1 cellular context compared by ENCODE assay signal in the genomic region with DNA sequence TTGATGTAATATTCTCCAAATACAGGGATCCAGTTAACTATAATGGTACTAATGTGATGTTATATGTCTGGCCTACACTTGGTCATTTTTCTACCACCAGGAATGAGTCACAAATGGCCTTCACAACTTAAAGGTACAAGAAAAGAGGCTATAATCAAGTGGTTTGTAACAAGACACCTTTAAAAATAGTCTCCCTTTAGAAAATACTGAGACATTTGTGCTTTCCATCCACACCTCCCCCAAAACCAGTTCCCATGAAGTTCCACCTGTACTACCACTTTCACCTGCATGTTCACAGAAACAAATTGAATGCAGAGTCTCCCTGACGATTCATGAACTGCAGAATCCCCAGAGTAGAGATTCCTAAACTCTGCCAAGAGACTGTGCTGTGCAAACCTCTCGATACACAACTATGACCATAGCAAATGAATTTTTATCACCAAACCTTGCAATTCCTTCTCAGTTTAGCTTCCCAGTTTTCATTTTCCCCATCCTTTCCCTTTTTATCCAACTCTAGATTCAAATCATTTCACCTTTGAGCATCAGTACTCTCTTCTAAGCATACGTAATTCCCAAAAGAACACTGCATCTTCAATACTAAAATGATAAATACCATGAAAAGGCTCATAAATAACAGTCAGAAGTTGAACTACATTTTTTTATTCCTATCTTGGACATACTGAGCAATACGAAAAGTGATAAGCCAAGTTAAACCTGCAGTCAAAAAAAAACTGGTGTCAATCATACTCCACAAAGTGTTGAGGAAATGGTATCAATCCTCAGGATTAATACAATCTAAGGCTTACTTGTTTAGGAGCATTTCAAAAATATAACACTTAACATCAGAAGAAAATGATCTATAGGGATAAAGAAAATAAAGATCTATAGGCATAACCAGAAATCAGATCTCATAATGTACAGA.
TF ChIP-seq lines count a peak whose summit lies in the region.

No MANE protein-coding gene starts in this region.

TF ChIP-seq in GM12878, 131 proteins besides CTCF, POLR2A, EP300 and RAD21 (continued from another document and continues in another):
- no peak for TF ChIP-seq CREB1 (IDR thresholded peaks at IDR 0.05; ENCODE audit: low read depth)
- no peak for TF ChIP-seq SPI1 (IDR thresholded peaks at IDR 0.05; ENCODE audit: borderline replicate concordance, insufficient read depth, low read depth, low read length)
- no peak for TF ChIP-seq JUNB (IDR thresholded peaks at IDR 0.05)
- TF ChIP-seq USF1 (IDR thresholded peaks at IDR 0.05; ENCODE audit: borderline replicate concordance, extremely low read length, insufficient read depth, low read depth, low read length), result no peak
- no peak for TF ChIP-seq ASH2L (IDR thresholded peaks at IDR 0.05; ENCODE audit: borderline replicate concordance, low read depth)
- TF ChIP-seq RFX5 (IDR thresholded peaks at IDR 0.05; ENCODE audit: low read depth, low read length), result no peak
- TF ChIP-seq BACH1 (IDR thresholded peaks at IDR 0.05; ENCODE audit: borderline replicate concordance), result 0 out of 2 replicates have a peak, but pooled peaks have one; percentile 8
- TF ChIP-seq WRNIP1 (IDR thresholded peaks at IDR 0.05; ENCODE audit: borderline replicate concordance, low read depth, low read length), result no peak
- TF ChIP-seq ZBTB40 (IDR thresholded peaks at IDR 0.05; ENCODE audit: borderline replicate concordance), result no peak
- TF ChIP-seq ZNF384 (IDR thresholded peaks at IDR 0.05; ENCODE audit: borderline replicate concordance, low read depth, low read length), result no peak
- TF ChIP-seq KAT2A (conservative IDR thresholded peaks at IDR 0.05; ENCODE audit: control insufficient read depth, low read depth, low read length), result no peak
- TF ChIP-seq, protein P1, sequence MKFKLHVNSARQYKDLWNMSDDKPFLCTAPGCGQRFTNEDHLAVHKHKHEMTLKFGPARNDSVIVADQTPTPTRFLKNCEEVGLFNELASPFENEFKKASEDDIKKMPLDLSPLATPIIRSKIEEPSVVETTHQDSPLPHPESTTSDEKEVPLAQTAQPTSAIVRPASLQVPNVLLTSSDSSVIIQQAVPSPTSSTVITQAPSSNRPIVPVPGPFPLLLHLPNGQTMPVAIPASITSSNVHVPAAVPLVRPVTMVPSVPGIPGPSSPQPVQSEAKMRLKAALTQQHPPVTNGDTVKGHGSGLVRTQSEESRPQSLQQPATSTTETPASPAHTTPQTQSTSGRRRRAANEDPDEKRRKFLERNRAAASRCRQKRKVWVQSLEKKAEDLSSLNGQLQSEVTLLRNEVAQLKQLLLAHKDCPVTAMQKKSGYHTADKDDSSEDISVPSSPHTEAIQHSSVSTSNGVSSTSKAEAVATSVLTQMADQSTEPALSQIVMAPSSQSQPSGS (IDR thresholded peaks at IDR 0.05; ENCODE audit: low read length), result no peak
- TF ChIP-seq, protein P2, sequence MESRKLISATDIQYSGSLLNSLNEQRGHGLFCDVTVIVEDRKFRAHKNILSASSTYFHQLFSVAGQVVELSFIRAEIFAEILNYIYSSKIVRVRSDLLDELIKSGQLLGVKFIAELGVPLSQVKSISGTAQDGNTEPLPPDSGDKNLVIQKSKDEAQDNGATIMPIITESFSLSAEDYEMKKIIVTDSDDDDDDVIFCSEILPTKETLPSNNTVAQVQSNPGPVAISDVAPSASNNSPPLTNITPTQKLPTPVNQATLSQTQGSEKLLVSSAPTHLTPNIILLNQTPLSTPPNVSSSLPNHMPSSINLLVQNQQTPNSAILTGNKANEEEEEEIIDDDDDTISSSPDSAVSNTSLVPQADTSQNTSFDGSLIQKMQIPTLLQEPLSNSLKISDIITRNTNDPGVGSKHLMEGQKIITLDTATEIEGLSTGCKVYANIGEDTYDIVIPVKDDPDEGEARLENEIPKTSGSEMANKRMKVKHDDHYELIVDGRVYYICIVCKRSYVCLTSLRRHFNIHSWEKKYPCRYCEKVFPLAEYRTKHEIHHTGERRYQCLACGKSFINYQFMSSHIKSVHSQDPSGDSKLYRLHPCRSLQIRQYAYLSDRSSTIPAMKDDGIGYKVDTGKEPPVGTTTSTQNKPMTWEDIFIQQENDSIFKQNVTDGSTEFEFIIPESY (IDR thresholded peaks at IDR 0.05), result no peak
- no peak for TF ChIP-seq TCF12 (IDR thresholded peaks at IDR 0.05; ENCODE audit: low read depth, low read length)
- no peak for TF ChIP-seq TBL1XR1 (IDR thresholded peaks at IDR 0.05; ENCODE audit: low read depth, low read length)
- no peak for TF ChIP-seq CBX3 (IDR thresholded peaks at IDR 0.05; ENCODE audit: borderline replicate concordance, low read depth)
- TF ChIP-seq HDAC6 (IDR thresholded peaks at IDR 0.05; ENCODE audit: unreplicated experiment), result peak; percentile 12
- TF ChIP-seq SMARCA5 (IDR thresholded peaks at IDR 0.05), result no peak
- TF ChIP-seq EED (IDR thresholded peaks at IDR 0.05; ENCODE audit: low read depth), result no peak
- TF ChIP-seq ZNF217 (IDR thresholded peaks at IDR 0.05), result no peak
- TF ChIP-seq SIX5 (IDR thresholded peaks at IDR 0.05; ENCODE audit: low read depth, low read length, severe bottlenecking), result no peak
- TF ChIP-seq MYB (IDR thresholded peaks at IDR 0.05; ENCODE audit: borderline replicate concordance, low read depth, low read length), result no peak
- TF ChIP-seq, protein P3, sequence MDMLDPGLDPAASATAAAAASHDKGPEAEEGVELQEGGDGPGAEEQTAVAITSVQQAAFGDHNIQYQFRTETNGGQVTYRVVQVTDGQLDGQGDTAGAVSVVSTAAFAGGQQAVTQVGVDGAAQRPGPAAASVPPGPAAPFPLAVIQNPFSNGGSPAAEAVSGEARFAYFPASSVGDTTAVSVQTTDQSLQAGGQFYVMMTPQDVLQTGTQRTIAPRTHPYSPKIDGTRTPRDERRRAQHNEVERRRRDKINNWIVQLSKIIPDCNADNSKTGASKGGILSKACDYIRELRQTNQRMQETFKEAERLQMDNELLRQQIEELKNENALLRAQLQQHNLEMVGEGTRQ (IDR thresholded peaks at IDR 0.05; ENCODE audit: borderline replicate concordance, low read depth, low read length), result no peak
- no peak for TF ChIP-seq DPF2 (IDR thresholded peaks at IDR 0.05)
- TF ChIP-seq NR2C2 (IDR thresholded peaks at IDR 0.05; ENCODE audit: borderline replicate concordance, control insufficient read depth, insufficient read length, low read depth), result no peak
- TF ChIP-seq FOS (IDR thresholded peaks at IDR 0.05; ENCODE audit: borderline replicate concordance, extremely low read depth, insufficient read length), result no peak
- TF ChIP-seq TCF7 (IDR thresholded peaks at IDR 0.05; ENCODE audit: borderline replicate concordance), result no peak
- no peak for TF ChIP-seq EZH2 (IDR thresholded peaks at IDR 0.05; ENCODE audit: borderline replicate concordance, control insufficient read depth, low read depth, low read length)
- TF ChIP-seq RUNX3 (IDR thresholded peaks at IDR 0.05; ENCODE audit: low read length), result peak; percentile 24; the same call in 1 of the 2 replicates
- no peak for TF ChIP-seq POLR2AphosphoS2 (IDR thresholded peaks at IDR 0.05; ENCODE audit: low read depth, low read length)
- TF ChIP-seq FOXK2 (IDR thresholded peaks at IDR 0.05), result no peak
- TF ChIP-seq CHD1 (IDR thresholded peaks at IDR 0.05; ENCODE audit: low read depth, low read length), result no peak
- no peak for TF ChIP-seq CEBPB (IDR thresholded peaks at IDR 0.05; ENCODE audit: borderline replicate concordance in 1 of 2, low read depth in 2 of 2, low read length in 2 of 2)
- no peak for TF ChIP-seq ZNF622 (IDR thresholded peaks at IDR 0.05)
- no peak for TF ChIP-seq HSF1 (IDR thresholded peaks at IDR 0.05; ENCODE audit: low read depth, low read length)
- TF ChIP-seq JUND (IDR thresholded peaks at IDR 0.05; ENCODE audit: low read depth, low read length), result no peak
- TF ChIP-seq ETV6 (conservative IDR thresholded peaks at IDR 0.05 in 1 of 2, IDR thresholded peaks at IDR 0.05 in 1 of 2; ENCODE audit: borderline replicate concordance in 1 of 2, low read depth in 1 of 2), result no peak
- TF ChIP-seq MTA2 (IDR thresholded peaks at IDR 0.05; ENCODE audit: low read depth), result peak; percentile 28; the same call in 1 of the 2 replicates
- TF ChIP-seq CREM (IDR thresholded peaks at IDR 0.05; ENCODE audit: low read depth), result no peak
- no peak; the same call in 1 of the 2 replicates for TF ChIP-seq IKZF1 (conservative IDR thresholded peaks at IDR 0.05)
- TF ChIP-seq STAT3 (IDR thresholded peaks at IDR 0.05; ENCODE audit: low read depth, low read length), result no peak
- no peak for TF ChIP-seq ZSCAN29 (IDR thresholded peaks at IDR 0.05)
- TF ChIP-seq GATAD2B (conservative IDR thresholded peaks at IDR 0.05; ENCODE audit: low read depth), result no peak
- TF ChIP-seq SRF (IDR thresholded peaks at IDR 0.05; ENCODE audit: low read depth in 2 of 2, low read length in 2 of 2), result no peak
- peak; percentile 64 to 71; a peak in 3 of 4 replicates for TF ChIP-seq IKZF2 (IDR thresholded peaks at IDR 0.05)
- TF ChIP-seq SUPT20H (IDR thresholded peaks at IDR 0.05; ENCODE audit: borderline replicate concordance, control insufficient read depth, low read depth, low read length), result no peak
- TF ChIP-seq NFYA (IDR thresholded peaks at IDR 0.05; ENCODE audit: borderline replicate concordance, low read depth, low read length), result no peak
- no peak for TF ChIP-seq CHD4 (IDR thresholded peaks at IDR 0.05)
- TF ChIP-seq, protein P4, sequence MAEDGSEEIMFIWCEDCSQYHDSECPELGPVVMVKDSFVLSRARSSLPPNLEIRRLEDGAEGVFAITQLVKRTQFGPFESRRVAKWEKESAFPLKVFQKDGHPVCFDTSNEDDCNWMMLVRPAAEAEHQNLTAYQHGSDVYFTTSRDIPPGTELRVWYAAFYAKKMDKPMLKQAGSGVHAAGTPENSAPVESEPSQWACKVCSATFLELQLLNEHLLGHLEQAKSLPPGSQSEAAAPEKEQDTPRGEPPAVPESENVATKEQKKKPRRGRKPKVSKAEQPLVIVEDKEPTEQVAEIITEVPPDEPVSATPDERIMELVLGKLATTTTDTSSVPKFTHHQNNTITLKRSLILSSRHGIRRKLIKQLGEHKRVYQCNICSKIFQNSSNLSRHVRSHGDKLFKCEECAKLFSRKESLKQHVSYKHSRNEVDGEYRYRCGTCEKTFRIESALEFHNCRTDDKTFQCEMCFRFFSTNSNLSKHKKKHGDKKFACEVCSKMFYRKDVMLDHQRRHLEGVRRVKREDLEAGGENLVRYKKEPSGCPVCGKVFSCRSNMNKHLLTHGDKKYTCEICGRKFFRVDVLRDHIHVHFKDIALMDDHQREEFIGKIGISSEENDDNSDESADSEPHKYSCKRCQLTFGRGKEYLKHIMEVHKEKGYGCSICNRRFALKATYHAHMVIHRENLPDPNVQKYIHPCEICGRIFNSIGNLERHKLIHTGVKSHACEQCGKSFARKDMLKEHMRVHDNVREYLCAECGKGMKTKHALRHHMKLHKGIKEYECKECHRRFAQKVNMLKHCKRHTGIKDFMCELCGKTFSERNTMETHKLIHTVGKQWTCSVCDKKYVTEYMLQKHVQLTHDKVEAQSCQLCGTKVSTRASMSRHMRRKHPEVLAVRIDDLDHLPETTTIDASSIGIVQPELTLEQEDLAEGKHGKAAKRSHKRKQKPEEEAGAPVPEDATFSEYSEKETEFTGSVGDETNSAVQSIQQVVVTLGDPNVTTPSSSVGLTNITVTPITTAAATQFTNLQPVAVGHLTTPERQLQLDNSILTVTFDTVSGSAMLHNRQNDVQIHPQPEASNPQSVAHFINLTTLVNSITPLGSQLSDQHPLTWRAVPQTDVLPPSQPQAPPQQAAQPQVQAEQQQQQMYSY (CRISPR knock-in tag; IDR thresholded peaks at IDR 0.05), result no peak
- TF ChIP-seq HDAC2 (IDR thresholded peaks at IDR 0.05), result no peak
- no peak for TF ChIP-seq GABPA (IDR thresholded peaks at IDR 0.05; ENCODE audit: low read depth)
- TF ChIP-seq ESRRA (IDR thresholded peaks at IDR 0.05; ENCODE audit: low read length), result no peak
